17 cellular contexts compared by ENCODE assay signal in the genomic region with DNA sequence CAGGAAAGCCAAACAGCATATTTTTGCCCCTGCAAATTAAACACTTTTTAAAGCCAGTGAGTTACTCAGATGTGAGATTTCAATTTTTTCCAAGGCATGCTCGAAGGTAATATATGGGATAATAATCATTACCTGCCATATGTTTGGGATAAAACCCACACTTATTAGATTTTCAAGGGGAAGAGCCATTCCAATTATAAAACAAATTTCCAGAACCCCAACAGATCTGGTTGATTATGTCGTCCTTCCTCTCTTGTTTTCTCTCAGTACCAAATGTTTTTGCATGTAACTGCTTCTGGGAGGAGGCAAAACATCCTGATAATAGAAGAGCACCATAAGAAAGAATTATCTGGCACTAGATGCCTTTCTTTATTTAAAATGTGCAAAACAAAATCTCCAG.
DNase-seq lines count a peak whose midpoint lies in the region; ATAC-seq and TF ChIP-seq lines count a peak whose summit lies in the region.
"Had no signal": no experiment of that assay in that cellular context is flagged by ENCODE, and none has a peak within 500 bp of the region (broad histone marks: within the 10 kb centered on the region; RNA-seq: fewer than 3 reads in every experiment).

No MANE protein-coding gene starts in this region.

- BruUV-seq in PC-3 (replicated peaks; lab: Mats Ljungman, UMichigan) = no TSS peak

- peaks cover 60% of the 10 kb centered on the region for H3K4me1 ChIP-seq in CD4-positive, alpha-beta memory T cell (ENCODE audit: insufficient read depth, low read length)
- H3K4me1 ChIP-seq in PC-3 (ENCODE audit: insufficient read depth, low read length) (peaks cover 36% of the 10 kb centered on the region), endodermal cell (ENCODE audit: control insufficient read depth, insufficient read depth, low read length) (peaks cover 27% of the 10 kb centered on the region)

- no peaks in the 10 kb centered on the region for H3K27me3 ChIP-seq in CD4-positive, alpha-beta memory T cell (ENCODE audit: insufficient read depth, low read length)
- H3K27me3 ChIP-seq in PC-3 (ENCODE audit: low read length) (no peaks in the 10 kb centered on the region), endodermal cell (ENCODE audit: control insufficient read depth, insufficient read depth, low read length, poor library complexity, severe bottlenecking) (no peaks in the 10 kb centered on the region)

- peaks cover 64 to 88% (median 75%) of the 10 kb centered on the region in 4 donors for H3K4me1 Mint-ChIP-seq in CD4-positive, alpha-beta memory T cell
- H3K4me1 Mint-ChIP-seq in endodermal cell (peaks cover 71% of the 10 kb centered on the region), nephron (peaks cover 79% of the 10 kb centered on the region)

- peaks cover 3% of the 10 kb centered on the region for H3F3A ChIP-seq in PC-3 (ENCODE audit: low read length, unreplicated experiment)

- H3K27ac Mint-ChIP-seq in CD4-positive, alpha-beta memory T cell = peak overlapping the region in 4 of 7 donors; percentile 39 to 72 (median 53)
- H3K27ac Mint-ChIP-seq in endodermal cell (no peak overlapping the region), nephron (peak overlapping the region; percentile 70 to 95 (median 90))
- H3K27ac Mint-ChIP-seq: H9 had no signal

- 83 to 94% methylated on average over 1 to 2 of the region's 2 CpGs for WGBS in endodermal cell (ENCODE audit: insufficient coverage in 1 of 2, insufficient read length in 1 of 2), 2 experiments

- DNase-seq in CD4-positive, alpha-beta memory T cell = no peak
- DNase-seq in PC-3 (no peak), endodermal cell (no peak), HuH-7 (ENCODE audit: low spot score) (no peak), HEK293T (ENCODE audit: extremely low spot score) (no peak), NCI-H1694 (lab: John Stamatoyannopoulos, UW) (no peak)
- DNase-seq in activated effector memory CD4-positive, alpha-beta T cell treated with Interleukin-2 at 50 U/mL for 16 hours = no peak
- DNase-seq: CD4-positive, CD25-positive, alpha-beta regulatory T cell; H9; IMR-90; Kasumi-1; MM.1S; NCI-H1105; NCI-H187 treated with DMSO at 0.1 percent for 48 hours; NCI-H446; NCI-H774 had no signal

- no peak overlapping the region for H3K4me3 ChIP-seq in CD4-positive, alpha-beta memory T cell (ENCODE audit: low read length in 2 of 2)
- H3K4me3 ChIP-seq in PC-3 (ENCODE audit: low read length) (no peak overlapping the region), endodermal cell (ENCODE audit: low read length) (peak overlapping the region; percentile 55)

- no peaks in the 10 kb centered on the region for H3K27me3 Mint-ChIP-seq in CD4-positive, alpha-beta memory T cell
- H3K27me3 Mint-ChIP-seq in endodermal cell (ENCODE audit: insufficient read depth) (no peaks in the 10 kb centered on the region), nephron (ENCODE audit: low read depth) (no peaks in the 10 kb centered on the region)
- H3K27me3 Mint-ChIP-seq: CD4-positive, CD25-positive, alpha-beta regulatory T cell had no signal

- no peaks in the 10 kb centered on the region for H3K36me3 ChIP-seq in CD4-positive, alpha-beta memory T cell (ENCODE audit: insufficient read depth, low read length)
- no peaks in the 10 kb centered on the region for H3K36me3 ChIP-seq in PC-3 (ENCODE audit: low read depth, low read length)
- H3K36me3 ChIP-seq in endodermal cell (ENCODE audit: control insufficient read depth, insufficient read depth, low read length) = peaks cover 10% of the 10 kb centered on the region

- H4K20me1 ChIP-seq in PC-3 (ENCODE audit: low read length) = no peaks in the 10 kb centered on the region

- no peak overlapping the region for H2AFZ ChIP-seq in PC-3 (ENCODE audit: low read length)

- peaks cover 59% of the 10 kb centered on the region for H3K79me2 ChIP-seq in PC-3 (ENCODE audit: low read length)

- no peak overlapping the region for H3K27ac ChIP-seq in CD4-positive, alpha-beta memory T cell (ENCODE audit: low read depth, low read length)
- H3K27ac ChIP-seq in PC-3 (ENCODE audit: low read length) = peak overlapping the region; percentile 97; the same call in 1 of the 2 replicates
- H3K27ac ChIP-seq in endodermal cell (ENCODE audit: low read depth, low read length) = no peak overlapping the region

- intact Hi-C loops in CD4-positive, alpha-beta memory T cell (cut with micrococcal nuclease) = no loop called here
- intact Hi-C loops in PC-3 (cut with micrococcal nuclease) = no loop called here

- peak overlapping the region in 1 of 8 donors; percentile 2 for H3K4me3 Mint-ChIP-seq in CD4-positive, alpha-beta memory T cell
- no peak overlapping the region for H3K4me3 Mint-ChIP-seq in endodermal cell
- H3K4me3 Mint-ChIP-seq in nephron = peak overlapping the region in 1 of 3 experiments; percentile 35
- H3K4me3 Mint-ChIP-seq: H9 had no signal

- H3K9ac ChIP-seq in PC-3 (ENCODE audit: low read length) (no peak overlapping the region), endodermal cell (ENCODE audit: extremely low read depth, low read length, poor library complexity, severe bottlenecking) (no peak overlapping the region)

- TF ChIP-seq CTCF in PC-3 (conservative IDR thresholded peaks at IDR 0.05; ENCODE audit: low read depth, low read length) (no peak), endodermal cell (conservative IDR thresholded peaks at IDR 0.05) (no peak), nephron (IDR thresholded peaks at IDR 0.05; ENCODE audit: unreplicated experiment in 3 of 3) (no peak)

- ATAC-seq in PC-3 = no peak

- H3K9me3 Mint-ChIP-seq in CD4-positive, alpha-beta memory T cell = no peaks in the 10 kb centered on the region
- no peaks in the 10 kb centered on the region for H3K9me3 Mint-ChIP-seq in endodermal cell
- no peaks in the 10 kb centered on the region for H3K9me3 Mint-ChIP-seq in nephron
- H3K9me3 Mint-ChIP-seq: CD4-positive, CD25-positive, alpha-beta regulatory T cell; H9 had no signal

- no peaks in the 10 kb centered on the region for H3K9me3 ChIP-seq in CD4-positive, alpha-beta memory T cell (ENCODE audit: control insufficient read depth in 1 of 2, low read length in 2 of 2)
- H3K9me3 ChIP-seq in PC-3 (ENCODE audit: low read length) (no peaks in the 10 kb centered on the region), endodermal cell (ENCODE audit: control insufficient read depth, low read length) (no peaks in the 10 kb centered on the region)

- CTCF ChIA-PET in CD4-positive, alpha-beta memory T cell (lab: Charles Lee; ENCODE audit: partially characterized antibody) = interaction anchor here (1.2 to 2.9 kb wide), 2 partner anchors 9 to 10 kb away, joined by 4 to 13 read pairs; no protein-coding TSS in a partner anchor
- CTCF ChIA-PET in PC-3 (lab: Charles Lee) (no interaction called here), HEK293T (lab: Yijun Ruan, JAX) (interaction anchor here (1.6 kb wide), 1 partner anchor 165 kb away, joined by 4 read pairs; no protein-coding TSS in a partner anchor)

- peaks cover 6 to 8% of the 10 kb centered on the region in 2 donors for H3K36me3 Mint-ChIP-seq in CD4-positive, alpha-beta memory T cell
- H3K36me3 Mint-ChIP-seq in endodermal cell (ENCODE audit: low read depth) (no peaks in the 10 kb centered on the region), nephron (ENCODE audit: low read depth) (no peaks in the 10 kb centered on the region)

- POLR2A ChIA-PET in CD4-positive, alpha-beta memory T cell (lab: Charles Lee; ENCODE audit: partially characterized antibody) = no interaction called here
- POLR2A ChIA-PET in PC-3 (lab: Charles Lee; ENCODE audit: unreplicated experiment) = no interaction called here
- POLR2A ChIA-PET in HEK293T (lab: Yijun Ruan, JAX) = no interaction called here

- no peak overlapping the region for H3K4me2 ChIP-seq in PC-3 (ENCODE audit: low read length)

- no peaks in the 10 kb centered on the region for H3K9me2 ChIP-seq in PC-3 (replicated peaks; ENCODE audit: low read length)

TF ChIP-seq in HEK293T, 16 proteins besides CTCF, POLR2A, EP300 and RAD21:
- TF ChIP-seq L3MBTL2 (conservative IDR thresholded peaks at IDR 0.05) (no peak), BHLHE40 (IDR thresholded peaks at IDR 0.05; ENCODE audit: borderline replicate concordance) (no peak), SP1 (IDR thresholded peaks at IDR 0.05) (no peak), ELF4 (IDR thresholded peaks at IDR 0.05) (no peak)
- TF ChIP-seq, protein P1, sequence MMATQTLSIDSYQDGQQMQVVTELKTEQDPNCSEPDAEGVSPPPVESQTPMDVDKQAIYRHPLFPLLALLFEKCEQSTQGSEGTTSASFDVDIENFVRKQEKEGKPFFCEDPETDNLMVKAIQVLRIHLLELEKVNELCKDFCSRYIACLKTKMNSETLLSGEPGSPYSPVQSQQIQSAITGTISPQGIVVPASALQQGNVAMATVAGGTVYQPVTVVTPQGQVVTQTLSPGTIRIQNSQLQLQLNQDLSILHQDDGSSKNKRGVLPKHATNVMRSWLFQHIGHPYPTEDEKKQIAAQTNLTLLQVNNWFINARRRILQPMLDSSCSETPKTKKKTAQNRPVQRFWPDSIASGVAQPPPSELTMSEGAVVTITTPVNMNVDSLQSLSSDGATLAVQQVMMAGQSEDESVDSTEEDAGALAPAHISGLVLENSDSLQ (IDR thresholded peaks at IDR 0.05) = no peak
